In the genomic region with DNA sequence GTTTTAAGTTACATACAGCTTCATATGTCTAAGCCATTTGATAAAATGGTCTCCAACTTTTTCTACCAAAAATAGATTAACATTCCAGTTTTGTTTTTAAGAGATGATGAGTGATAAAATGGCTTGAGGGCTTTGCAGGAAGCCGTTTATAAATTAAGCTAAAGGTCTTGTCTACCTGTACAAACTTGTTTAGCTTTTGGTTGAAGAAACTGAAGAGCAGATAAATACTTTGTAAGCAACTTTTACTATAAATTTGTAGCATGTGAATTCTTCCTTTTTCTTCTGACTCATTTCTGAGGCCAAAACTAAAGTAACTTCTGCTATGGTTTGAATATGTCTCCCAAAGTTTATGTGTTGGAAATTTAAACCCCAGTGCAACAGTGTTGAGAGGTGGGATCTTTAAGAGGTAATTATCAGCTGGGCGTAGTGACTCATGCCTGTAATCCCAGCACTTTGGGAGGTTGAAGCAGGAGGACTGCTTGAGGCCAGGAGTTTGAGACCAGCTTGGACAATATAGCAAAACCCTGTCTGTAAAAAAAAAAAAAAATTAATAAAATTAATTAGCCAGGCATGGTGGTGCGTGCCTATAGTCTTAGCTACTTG, we compare ENCODE assay signal across 22 cellular contexts.
"Had no signal": no experiment of that assay in that cellular context is flagged by ENCODE, and none has a peak within 500 bp of the region (broad histone marks: within the 10 kb centered on the region; RNA-seq: fewer than 3 reads in every experiment).

No MANE protein-coding gene starts in this region.

- H3K9me3 ChIP-seq: adrenal gland, colonic mucosa, heart right ventricle, pancreas, psoas muscle, right atrium auricular region, thyroid gland had no signal

- H3K36me3 ChIP-seq: adrenal gland, colonic mucosa, heart right ventricle, pancreas, right atrium auricular region, thyroid gland had no signal

- H3K27me3 ChIP-seq: adrenal gland, colonic mucosa, dorsolateral prefrontal cortex, heart right ventricle, pancreas, right atrium auricular region, thyroid gland had no signal

- H3K4me3 ChIP-seq: adrenal gland, colonic mucosa, dorsolateral prefrontal cortex, heart right ventricle, lung, pancreas, psoas muscle, right atrium auricular region, thyroid gland had no signal

- H3K4me1 ChIP-seq: adrenal gland, colonic mucosa, heart right ventricle, pancreas, psoas muscle, right atrium auricular region, thyroid gland had no signal

- ATAC-seq: activated T-cell treated with anti-CD3 and anti-CD28 coated beads, Interleukin-2, amount 50 U/mL, for 4 hours; heart right ventricle; natural killer cell treated with Interleukin-12 subunit alpha and Interleukin-12 subunit beta and Interleukin-15 and Interleukin-18, amount 100 ng/mL, for 72 hours; pancreas; psoas muscle; stimulated activated naive CD8-positive, alpha-beta T cell treated with anti-CD3 and anti-CD28 coated beads, Interleukin-15, Interleukin-2, amounts not matched to agents 100 U/mL and 50 U/mL, for 24 hours; T-helper 17 cell had no signal

- H3K27ac ChIP-seq: adrenal gland, colonic mucosa, dorsolateral prefrontal cortex, heart right ventricle, pancreas, psoas muscle, right atrium auricular region, thyroid gland had no signal

- DNase-seq: activated B cell treated with CpG ODN at 0.5 μM for 24 hours; activated CD4-positive, alpha-beta T cell treated with anti-CD3 and anti-CD28 coated beads for 4 hours; activated CD4-positive, alpha-beta T cell treated with anti-CD3 and anti-CD28 coated beads, Interleukin-2, amount 50 U/mL, for 48 hours; activated CD8-positive, alpha-beta memory T cell treated with anti-CD3 and anti-CD28 coated beads, Interleukin-2, amount 50 U/mL, for 48 hours; activated naive CD4-positive, alpha-beta T cell; activated T-cell treated with anti-CD3 and anti-CD28 coated beads, Interleukin-2, amount 50 U/mL, for 4 hours; adrenal gland; colonic mucosa; dorsolateral prefrontal cortex; heart right ventricle; kidney; midbrain; pancreas; psoas muscle; stimulated activated CD4-positive, alpha-beta T cell treated with anti-CD3 and anti-CD28 coated beads, Interleukin-12 subunit alpha, Interleukin-12 subunit beta, amount 100 ng/mL, for 4 hours; stimulated activated CD4-positive, alpha-beta T cell treated with anti-CD3 and anti-CD28 coated beads, Interleukin-4, amount 100 ng/mL, for 4 hours; stimulated activated naive CD8-positive, alpha-beta T cell treated with anti-CD3 and anti-CD28 coated beads, Interleukin-15, Interleukin-2, amounts not matched to agents 100 U/mL and 50 U/mL, for 24 hours; T-helper 17 cell; thyroid gland had no signal
